8 cellular contexts compared by ENCODE assay signal in genomic region chr9:129110740-129111142, GRCh38. TPM values are rescaled to one million over a fixed set of nuclear protein-coding genes. Genes with fewer than 3 reads are reported as not detected.
DNase-seq lines count a peak whose midpoint lies in the region; ATAC-seq and TF ChIP-seq lines count a peak whose summit lies in the region.

CRAT (minus strand) TSS chr9:129110793; CDS start chr9:129110509, 284 bp downstream.

- H3K9me3 Mint-ChIP-seq in CD14-positive monocyte = peaks cover 0 to 2% (median 0%) of the 10 kb centered on the region in 7 donors
- no peaks in the 10 kb centered on the region for H3K9me3 Mint-ChIP-seq in activated CD4-positive, alpha-beta memory T cell treated with anti-CD3 and anti-CD28 coated beads for 36 hours

- peaks cover 13 to 19% of the 10 kb centered on the region in 2 donors for H3K36me3 Mint-ChIP-seq in CD14-positive monocyte
- H3K36me3 Mint-ChIP-seq in activated CD4-positive, alpha-beta memory T cell treated with anti-CD3 and anti-CD28 coated beads for 36 hours = no peaks in the 10 kb centered on the region

- H3K4me1 Mint-ChIP-seq in CD14-positive monocyte = peaks cover 53% of the 10 kb centered on the region
- peaks cover 34% of the 10 kb centered on the region for H3K4me1 Mint-ChIP-seq in activated CD4-positive, alpha-beta memory T cell treated with anti-CD3 and anti-CD28 coated beads for 36 hours (ENCODE audit: low read depth)

- ATAC-seq in GM19397 (IDR thresholded peaks at IDR 0.05; ENCODE audit: unreplicated experiment) (peak; percentile 65), HG03565 (IDR thresholded peaks at IDR 0.05; ENCODE audit: unreplicated experiment) (peak; percentile 35), right lobe of liver (peak; percentile 79 to 90 (median 85))

- H3K27ac ChIP-seq in right lobe of liver = peak within 1 kb of the TSS; percentile 91 to 93 (median 92)

- CTCF ChIA-PET in activated CD4-positive, alpha-beta memory T cell treated with anti-CD3 and anti-CD28 coated beads for 36 hours (lab: Charles Lee) = interaction anchor here (1.4 to 5.3 kb wide), 5 partner anchors 20 to 513 kb away, joined by 4 to 39 read pairs (median 9); no protein-coding TSS in a partner anchor

- H3K36me3 ChIP-seq in right lobe of liver = peaks cover 0 to 7% (median 0%) of the 10 kb centered on the region in 4 donors

- peaks cover 0 to 4% (median 0%) of the 10 kb centered on the region in 3 donors for H3K27me3 Mint-ChIP-seq in CD14-positive monocyte (ENCODE audit: low read depth in 3 of 3)
- H3K27me3 Mint-ChIP-seq in activated CD4-positive, alpha-beta memory T cell treated with anti-CD3 and anti-CD28 coated beads for 36 hours = no peaks in the 10 kb centered on the region

- H3K9me3 ChIP-seq in right lobe of liver = no peaks in the 10 kb centered on the region

- POLR2A ChIA-PET in activated CD4-positive, alpha-beta memory T cell treated with anti-CD3 and anti-CD28 coated beads for 36 hours (lab: Charles Lee) = interaction anchor here (1.0 to 2.0 kb wide), 4 partner anchors 10 to 74 kb away, joined by 3 to 8 read pairs (median 6); partner anchors contain the start of genes DOLPP1 and MIGA2

- intact Hi-C loops in CD14-positive monocyte (cut with micrococcal nuclease) (loop anchor here in 1 of 2 donors (2.0 kb wide), 2 partner anchors 30 to 82 kb away; partner anchors contain the start of genes DOLPP1 and SH3GLB2), right lobe of liver (cut with DNase I) (no loop called here)
- intact Hi-C loops in activated CD4-positive, alpha-beta memory T cell treated with anti-CD3 and anti-CD28 coated beads for 36 hours (cut with micrococcal nuclease) = loop anchor here (1.0 to 2.0 kb wide), 3 partner anchors 29 to 228 kb away; partner anchors contain the start of genes DOLPP1, LRRC8A and MIGA2

- TF ChIP-seq CTCF in CD14-positive monocyte (IDR thresholded peaks at IDR 0.05) (no peak), right lobe of liver (IDR thresholded peaks at IDR 0.05) (no peak)

- H3K4me3 Mint-ChIP-seq in CD14-positive monocyte = peak within 1 kb of the TSS; percentile 94 to 95
- H3K4me3 Mint-ChIP-seq in activated CD4-positive, alpha-beta memory T cell treated with anti-CD3 and anti-CD28 coated beads for 36 hours = peak within 1 kb of the TSS; percentile 94

- 0% methylated on average over 1 of the region's 28 CpGs for WGBS in right lobe of liver (ENCODE audit: insufficient coverage, low coverage, low lambda C conversion rate, missing lambda C conversion rate)

- H3K4me3 ChIP-seq in right lobe of liver = peak within 1 kb of the TSS; percentile 67 to 93 (median 86)

- peaks cover 0 to 40% (median 5%) of the 10 kb centered on the region in 4 donors for H3K4me1 ChIP-seq in right lobe of liver

- peak; percentile 95 for TF ChIP-seq POLR2A in right lobe of liver (IDR thresholded peaks at IDR 0.05)

- H3K27me3 ChIP-seq in right lobe of liver = no peaks in the 10 kb centered on the region

- H3K27ac Mint-ChIP-seq in CD14-positive monocyte = peak within 1 kb of the TSS; percentile 94 to 98 (median 96)
- peak within 1 kb of the TSS; percentile 97 for H3K27ac Mint-ChIP-seq in activated CD4-positive, alpha-beta memory T cell treated with anti-CD3 and anti-CD28 coated beads for 36 hours

- peak; percentile 98 for DNase-seq in CD14-positive monocyte (ENCODE audit: low spot score)
- peak; percentile 93 for DNase-seq in NCI-H82 (lab: John Stamatoyannopoulos, UW)
- peak; percentile 98 for DNase-seq in activated CD4-positive, alpha-beta memory T cell treated with anti-CD3 and anti-CD28 coated beads for 36 hours
- peak; percentile 79 to 97 for DNase-seq in dermis microvascular lymphatic vessel endothelial cell (ENCODE audit: low read depth in 2 of 2)
- DNase-seq in right lobe of liver = peak; percentile 99 to 100 (median 99)
- DNase-seq in stimulated activated CD4-positive, alpha-beta T cell treated with anti-CD3 and anti-CD28 coated beads, Interleukin-4, amount 100 ng/mL, for 1 hour = peak; percentile 97

RNA-seq across cellular contexts. Expression of gene CRAT, which starts in this region (rescaled TPM):
- polyA plus RNA-seq in CD14-positive monocyte = 10 to 100 TPM; 12.2 to 15.0 TPM
- total RNA-seq in activated CD4-positive, alpha-beta memory T cell treated with anti-CD3 and anti-CD28 coated beads for 36 hours = 10 to 100 TPM; 16.0 to 16.4 TPM
- total RNA-seq in dermis microvascular lymphatic vessel endothelial cell = 24.8 and 37.3 TPM in 2 replicates
- 100 to 1,000 TPM in 4 of 6 experiments, 10 to 100 TPM in 2; 86.1 to 146 (median 104) TPM for total RNA-seq in right lobe of liver

Comparison
In these comparisons a context has a peak if more than half of its experiments do, and no peak if none do; other contexts are left out.
1. Peak in every context shown above with its lines: DNase-seq, ATAC-seq, H3K4me3 ChIP-seq and H3K27ac ChIP-seq.
2. ATAC-seq: peak in every context shown above with its lines; median percentile 85 in right lobe of liver; 65 in GM19397; 35 in HG03565.